30 cellular contexts compared by ENCODE assay signal in genomic region chr2:149235837-149236236, GRCh38.
"Had no signal": no experiment of that assay in that cellular context is flagged by ENCODE, and none has a peak within 500 bp of the region (broad histone marks: within the 10 kb centered on the region; RNA-seq: fewer than 3 reads in every experiment).

No MANE protein-coding gene starts in this region.

- H3K27me3 Mint-ChIP-seq: stimulated activated naive B cell treated with anti-CD40 and anti-IgM and Interleukin-4, amounts not matched to agents 10 μg/mL and 1 μg/mL and 100 μg/mL, for 72 hours had no signal

- H3K79me2 ChIP-seq: parathyroid adenoma had no signal

- H3K36me3 Mint-ChIP-seq: immature natural killer cell; naive thymus-derived CD8-positive, alpha-beta T cell; neural progenitor cell; stimulated activated naive B cell treated with anti-CD40 and anti-IgM and Interleukin-4, amounts not matched to agents 10 μg/mL and 1 μg/mL and 100 μg/mL, for 72 hours had no signal

- H3K27me3 ChIP-seq: neural progenitor cell, right atrium auricular region, right lobe of liver, suprapubic skin, tibial artery, upper lobe of right lung had no signal

- H3K4me3 ChIP-seq: lower lobe of right lung, neural progenitor cell, right atrium auricular region, right lobe of liver, suprapubic skin, thoracic aorta, tibial artery, upper lobe of right lung had no signal

- H3K9ac ChIP-seq: neural progenitor cell, parathyroid adenoma had no signal

- H3K4me2 ChIP-seq: neural progenitor cell had no signal

- H3K4me3 Mint-ChIP-seq: immature natural killer cell; naive thymus-derived CD8-positive, alpha-beta T cell; neural progenitor cell; stimulated activated naive B cell treated with anti-CD40 and anti-IgM and Interleukin-4, amounts not matched to agents 10 μg/mL and 1 μg/mL and 100 μg/mL, for 72 hours had no signal

- H3K9me3 Mint-ChIP-seq: neural progenitor cell had no signal

- DNase-seq: head of caudate nucleus; hypothalamus; immature natural killer cell; kidney; left ventricle myocardium superior; lower lobe of right lung; mammary epithelial cell; mesenchymal stem cell; naive thymus-derived CD8-positive, alpha-beta T cell; occipital lobe; right lobe of liver; stimulated activated CD4-positive, alpha-beta T cell treated with anti-CD3 and anti-CD28 coated beads, Interleukin-12 subunit alpha, Interleukin-12 subunit beta, amount 100 ng/mL, for 4 hours; stimulated activated CD4-positive, alpha-beta T cell treated with anti-CD3 and anti-CD28 coated beads, Interleukin-15, amount 100 ng/mL, for 24 hours; stimulated activated CD4-positive, alpha-beta T cell treated with anti-CD3 and anti-CD28 coated beads, Interleukin-2, amount 100 ng/mL, for 24 hours; stimulated activated CD4-positive, alpha-beta T cell treated with anti-CD3 and anti-CD28 coated beads, Interleukin-4, amount 100 ng/mL, for 1 hour; stimulated activated naive B cell treated with anti-CD40 and anti-IgM and Interleukin-4, amounts not matched to agents 10 μg/mL and 1 μg/mL and 100 μg/mL, for 72 hours; stimulated activated naive CD8-positive, alpha-beta T cell treated with anti-CD3 and anti-CD28 coated beads, Interleukin-15, Interleukin-2, amounts not matched to agents 100 U/mL and 50 U/mL, for 24 hours; tibial artery; trophoblast cell; upper lobe of right lung had no signal

- H3K36me3 ChIP-seq: lower lobe of right lung, neural progenitor cell, neutrophil, right atrium auricular region, right lobe of liver, suprapubic skin, thoracic aorta, tibial artery, upper lobe of right lung had no signal

- FAIRE-seq: islet of Langerhans, kidney, urothelium cell line had no signal

- ATAC-seq: left lobe of liver; left ventricle myocardium superior; lower lobe of right lung; naive thymus-derived CD8-positive, alpha-beta T cell; right lobe of liver; stimulated activated naive B cell treated with anti-CD40 and anti-IgM and Interleukin-4, amounts not matched to agents 10 μg/mL and 1 μg/mL and 100 μg/mL, for 72 hours; stimulated activated naive CD8-positive, alpha-beta T cell treated with anti-CD3 and anti-CD28 coated beads, Interleukin-15, Interleukin-2, amounts not matched to agents 100 U/mL and 50 U/mL, for 24 hours; upper lobe of right lung had no signal

- H3K27ac ChIP-seq: lower lobe of right lung, neural progenitor cell, neutrophil, parathyroid adenoma, right atrium auricular region, right lobe of liver, suprapubic skin, thoracic aorta, tibial artery, upper lobe of right lung had no signal

- H2AFZ ChIP-seq: neural progenitor cell, parathyroid adenoma had no signal

- H3K4me1 ChIP-seq: lower lobe of right lung, neural progenitor cell, parathyroid adenoma, right atrium auricular region, right lobe of liver, suprapubic skin, tibial artery, upper lobe of right lung had no signal

- H3K4me1 Mint-ChIP-seq: immature natural killer cell; naive thymus-derived CD8-positive, alpha-beta T cell; nephron; neural progenitor cell; stimulated activated naive B cell treated with anti-CD40 and anti-IgM and Interleukin-4, amounts not matched to agents 10 μg/mL and 1 μg/mL and 100 μg/mL, for 72 hours had no signal

- H3K9me3 ChIP-seq: lower lobe of right lung, neutrophil, right atrium auricular region, right lobe of liver, suprapubic skin, thoracic aorta, tibial artery, upper lobe of right lung had no signal

- H3K27ac Mint-ChIP-seq: immature natural killer cell; nephron; neural progenitor cell; stimulated activated naive B cell treated with anti-CD40 and anti-IgM and Interleukin-4, amounts not matched to agents 10 μg/mL and 1 μg/mL and 100 μg/mL, for 72 hours had no signal
